In genomic region chr14:31934767-31935266, GRCh38 we compare ENCODE assay signal across 1 cellular context.
TF ChIP-seq lines count a peak whose summit lies in the region.

No MANE protein-coding gene starts in this region.

TF ChIP-seq in HEK293, 187 proteins besides CTCF, POLR2A, EP300 and RAD21 (continued from another document):
- TF ChIP-seq, protein P1, sequence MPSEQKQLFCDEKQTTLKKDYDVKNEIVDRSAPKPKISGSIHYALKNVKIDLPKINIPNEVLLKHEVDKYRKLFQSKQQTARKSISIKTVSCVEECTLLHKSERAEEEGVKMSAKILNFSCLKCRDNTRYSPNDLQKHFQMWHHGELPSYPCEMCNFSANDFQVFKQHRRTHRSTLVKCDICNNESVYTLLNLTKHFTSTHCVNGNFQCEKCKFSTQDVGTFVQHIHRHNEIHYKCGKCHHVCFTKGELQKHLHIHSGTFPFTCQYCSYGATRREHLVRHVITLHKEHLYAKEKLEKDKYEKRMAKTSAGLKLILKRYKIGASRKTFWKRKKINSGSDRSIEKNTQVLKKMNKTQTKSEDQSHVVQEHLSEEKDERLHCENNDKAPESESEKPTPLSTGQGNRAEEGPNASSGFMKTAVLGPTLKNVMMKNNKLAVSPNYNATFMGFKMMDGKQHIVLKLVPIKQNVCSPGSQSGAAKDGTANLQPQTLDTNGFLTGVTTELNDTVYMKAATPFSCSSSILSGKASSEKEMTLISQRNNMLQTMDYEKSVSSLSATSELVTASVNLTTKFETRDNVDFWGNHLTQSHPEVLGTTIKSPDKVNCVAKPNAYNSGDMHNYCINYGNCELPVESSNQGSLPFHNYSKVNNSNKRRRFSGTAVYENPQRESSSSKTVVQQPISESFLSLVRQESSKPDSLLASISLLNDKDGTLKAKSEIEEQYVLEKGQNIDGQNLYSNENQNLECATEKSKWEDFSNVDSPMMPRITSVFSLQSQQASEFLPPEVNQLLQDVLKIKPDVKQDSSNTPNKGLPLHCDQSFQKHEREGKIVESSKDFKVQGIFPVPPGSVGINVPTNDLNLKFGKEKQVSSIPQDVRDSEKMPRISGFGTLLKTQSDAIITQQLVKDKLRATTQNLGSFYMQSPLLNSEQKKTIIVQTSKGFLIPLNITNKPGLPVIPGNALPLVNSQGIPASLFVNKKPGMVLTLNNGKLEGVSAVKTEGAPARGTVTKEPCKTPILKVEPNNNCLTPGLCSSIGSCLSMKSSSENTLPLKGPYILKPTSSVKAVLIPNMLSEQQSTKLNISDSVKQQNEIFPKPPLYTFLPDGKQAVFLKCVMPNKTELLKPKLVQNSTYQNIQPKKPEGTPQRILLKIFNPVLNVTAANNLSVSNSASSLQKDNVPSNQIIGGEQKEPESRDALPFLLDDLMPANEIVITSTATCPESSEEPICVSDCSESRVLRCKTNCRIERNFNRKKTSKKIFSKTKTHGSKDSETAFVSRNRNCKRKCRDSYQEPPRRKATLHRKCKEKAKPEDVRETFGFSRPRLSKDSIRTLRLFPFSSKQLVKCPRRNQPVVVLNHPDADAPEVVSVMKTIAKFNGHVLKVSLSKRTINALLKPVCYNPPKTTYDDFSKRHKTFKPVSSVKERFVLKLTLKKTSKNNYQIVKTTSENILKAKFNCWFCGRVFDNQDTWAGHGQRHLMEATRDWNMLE (tag by site-specific recombination; conservative IDR thresholded peaks at IDR 0.05; ENCODE audit: low read depth): no peak
- TF ChIP-seq ZFP3 (tag by site-specific recombination; IDR thresholded peaks at IDR 0.05; ENCODE audit: low read depth) (no peak), ZSCAN16 (tag by site-specific recombination; IDR thresholded peaks at IDR 0.05) (no peak), SCRT2 (tag by site-specific recombination; IDR thresholded peaks at IDR 0.05) (peak; percentile 85), ZNF433 (tag by site-specific recombination; IDR thresholded peaks at IDR 0.05; ENCODE audit: low read depth) (no peak), ZNF654 (tag by site-specific recombination; IDR thresholded peaks at IDR 0.05; ENCODE audit: low read depth) (peak; percentile 82), ZNF121 (tag by site-specific recombination; IDR thresholded peaks at IDR 0.05) (no peak)
TF ChIP-seq in HEK293: peak in this region for 2.
